1 cellular context compared by ENCODE assay signal in the genomic region with DNA sequence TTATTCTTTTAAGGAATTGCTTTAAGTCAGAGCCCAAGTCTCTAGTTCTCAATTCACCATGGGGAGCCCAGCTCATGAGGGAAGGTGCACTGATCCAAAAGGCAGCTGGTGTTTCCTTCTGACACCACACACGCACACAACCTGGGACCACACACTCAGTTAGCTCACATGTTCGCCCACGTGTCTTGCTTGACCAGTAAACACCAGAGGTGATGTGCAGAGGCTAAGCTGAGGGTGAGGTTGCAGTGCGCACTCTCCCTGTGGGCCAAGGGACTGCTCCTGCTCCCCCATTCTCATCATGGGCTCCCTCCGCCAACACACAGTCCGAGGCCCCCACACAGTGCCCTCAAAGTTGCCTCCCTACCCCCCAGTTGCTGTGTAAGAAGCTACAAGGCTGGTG.
TF ChIP-seq lines count a peak whose summit lies in the region.

No MANE protein-coding gene starts in this region.

TF ChIP-seq in GM23338, 12 proteins besides CTCF, POLR2A, EP300 and RAD21:
- TF ChIP-seq, protein P1, sequence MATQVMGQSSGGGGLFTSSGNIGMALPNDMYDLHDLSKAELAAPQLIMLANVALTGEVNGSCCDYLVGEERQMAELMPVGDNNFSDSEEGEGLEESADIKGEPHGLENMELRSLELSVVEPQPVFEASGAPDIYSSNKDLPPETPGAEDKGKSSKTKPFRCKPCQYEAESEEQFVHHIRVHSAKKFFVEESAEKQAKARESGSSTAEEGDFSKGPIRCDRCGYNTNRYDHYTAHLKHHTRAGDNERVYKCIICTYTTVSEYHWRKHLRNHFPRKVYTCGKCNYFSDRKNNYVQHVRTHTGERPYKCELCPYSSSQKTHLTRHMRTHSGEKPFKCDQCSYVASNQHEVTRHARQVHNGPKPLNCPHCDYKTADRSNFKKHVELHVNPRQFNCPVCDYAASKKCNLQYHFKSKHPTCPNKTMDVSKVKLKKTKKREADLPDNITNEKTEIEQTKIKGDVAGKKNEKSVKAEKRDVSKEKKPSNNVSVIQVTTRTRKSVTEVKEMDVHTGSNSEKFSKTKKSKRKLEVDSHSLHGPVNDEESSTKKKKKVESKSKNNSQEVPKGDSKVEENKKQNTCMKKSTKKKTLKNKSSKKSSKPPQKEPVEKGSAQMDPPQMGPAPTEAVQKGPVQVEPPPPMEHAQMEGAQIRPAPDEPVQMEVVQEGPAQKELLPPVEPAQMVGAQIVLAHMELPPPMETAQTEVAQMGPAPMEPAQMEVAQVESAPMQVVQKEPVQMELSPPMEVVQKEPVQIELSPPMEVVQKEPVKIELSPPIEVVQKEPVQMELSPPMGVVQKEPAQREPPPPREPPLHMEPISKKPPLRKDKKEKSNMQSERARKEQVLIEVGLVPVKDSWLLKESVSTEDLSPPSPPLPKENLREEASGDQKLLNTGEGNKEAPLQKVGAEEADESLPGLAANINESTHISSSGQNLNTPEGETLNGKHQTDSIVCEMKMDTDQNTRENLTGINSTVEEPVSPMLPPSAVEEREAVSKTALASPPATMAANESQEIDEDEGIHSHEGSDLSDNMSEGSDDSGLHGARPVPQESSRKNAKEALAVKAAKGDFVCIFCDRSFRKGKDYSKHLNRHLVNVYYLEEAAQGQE (IDR thresholded peaks at IDR 0.05; ENCODE audit: unreplicated experiment), result no peak
- no peak for TF ChIP-seq EZH2 (IDR thresholded peaks at IDR 0.05; ENCODE audit: low read depth, unreplicated experiment)
- TF ChIP-seq NANOG (IDR thresholded peaks at IDR 0.05; ENCODE audit: borderline replicate concordance), result no peak
- no peak for TF ChIP-seq EZH2phosphoT487 (IDR thresholded peaks at IDR 0.05; ENCODE audit: unreplicated experiment)
- TF ChIP-seq, protein P2, sequence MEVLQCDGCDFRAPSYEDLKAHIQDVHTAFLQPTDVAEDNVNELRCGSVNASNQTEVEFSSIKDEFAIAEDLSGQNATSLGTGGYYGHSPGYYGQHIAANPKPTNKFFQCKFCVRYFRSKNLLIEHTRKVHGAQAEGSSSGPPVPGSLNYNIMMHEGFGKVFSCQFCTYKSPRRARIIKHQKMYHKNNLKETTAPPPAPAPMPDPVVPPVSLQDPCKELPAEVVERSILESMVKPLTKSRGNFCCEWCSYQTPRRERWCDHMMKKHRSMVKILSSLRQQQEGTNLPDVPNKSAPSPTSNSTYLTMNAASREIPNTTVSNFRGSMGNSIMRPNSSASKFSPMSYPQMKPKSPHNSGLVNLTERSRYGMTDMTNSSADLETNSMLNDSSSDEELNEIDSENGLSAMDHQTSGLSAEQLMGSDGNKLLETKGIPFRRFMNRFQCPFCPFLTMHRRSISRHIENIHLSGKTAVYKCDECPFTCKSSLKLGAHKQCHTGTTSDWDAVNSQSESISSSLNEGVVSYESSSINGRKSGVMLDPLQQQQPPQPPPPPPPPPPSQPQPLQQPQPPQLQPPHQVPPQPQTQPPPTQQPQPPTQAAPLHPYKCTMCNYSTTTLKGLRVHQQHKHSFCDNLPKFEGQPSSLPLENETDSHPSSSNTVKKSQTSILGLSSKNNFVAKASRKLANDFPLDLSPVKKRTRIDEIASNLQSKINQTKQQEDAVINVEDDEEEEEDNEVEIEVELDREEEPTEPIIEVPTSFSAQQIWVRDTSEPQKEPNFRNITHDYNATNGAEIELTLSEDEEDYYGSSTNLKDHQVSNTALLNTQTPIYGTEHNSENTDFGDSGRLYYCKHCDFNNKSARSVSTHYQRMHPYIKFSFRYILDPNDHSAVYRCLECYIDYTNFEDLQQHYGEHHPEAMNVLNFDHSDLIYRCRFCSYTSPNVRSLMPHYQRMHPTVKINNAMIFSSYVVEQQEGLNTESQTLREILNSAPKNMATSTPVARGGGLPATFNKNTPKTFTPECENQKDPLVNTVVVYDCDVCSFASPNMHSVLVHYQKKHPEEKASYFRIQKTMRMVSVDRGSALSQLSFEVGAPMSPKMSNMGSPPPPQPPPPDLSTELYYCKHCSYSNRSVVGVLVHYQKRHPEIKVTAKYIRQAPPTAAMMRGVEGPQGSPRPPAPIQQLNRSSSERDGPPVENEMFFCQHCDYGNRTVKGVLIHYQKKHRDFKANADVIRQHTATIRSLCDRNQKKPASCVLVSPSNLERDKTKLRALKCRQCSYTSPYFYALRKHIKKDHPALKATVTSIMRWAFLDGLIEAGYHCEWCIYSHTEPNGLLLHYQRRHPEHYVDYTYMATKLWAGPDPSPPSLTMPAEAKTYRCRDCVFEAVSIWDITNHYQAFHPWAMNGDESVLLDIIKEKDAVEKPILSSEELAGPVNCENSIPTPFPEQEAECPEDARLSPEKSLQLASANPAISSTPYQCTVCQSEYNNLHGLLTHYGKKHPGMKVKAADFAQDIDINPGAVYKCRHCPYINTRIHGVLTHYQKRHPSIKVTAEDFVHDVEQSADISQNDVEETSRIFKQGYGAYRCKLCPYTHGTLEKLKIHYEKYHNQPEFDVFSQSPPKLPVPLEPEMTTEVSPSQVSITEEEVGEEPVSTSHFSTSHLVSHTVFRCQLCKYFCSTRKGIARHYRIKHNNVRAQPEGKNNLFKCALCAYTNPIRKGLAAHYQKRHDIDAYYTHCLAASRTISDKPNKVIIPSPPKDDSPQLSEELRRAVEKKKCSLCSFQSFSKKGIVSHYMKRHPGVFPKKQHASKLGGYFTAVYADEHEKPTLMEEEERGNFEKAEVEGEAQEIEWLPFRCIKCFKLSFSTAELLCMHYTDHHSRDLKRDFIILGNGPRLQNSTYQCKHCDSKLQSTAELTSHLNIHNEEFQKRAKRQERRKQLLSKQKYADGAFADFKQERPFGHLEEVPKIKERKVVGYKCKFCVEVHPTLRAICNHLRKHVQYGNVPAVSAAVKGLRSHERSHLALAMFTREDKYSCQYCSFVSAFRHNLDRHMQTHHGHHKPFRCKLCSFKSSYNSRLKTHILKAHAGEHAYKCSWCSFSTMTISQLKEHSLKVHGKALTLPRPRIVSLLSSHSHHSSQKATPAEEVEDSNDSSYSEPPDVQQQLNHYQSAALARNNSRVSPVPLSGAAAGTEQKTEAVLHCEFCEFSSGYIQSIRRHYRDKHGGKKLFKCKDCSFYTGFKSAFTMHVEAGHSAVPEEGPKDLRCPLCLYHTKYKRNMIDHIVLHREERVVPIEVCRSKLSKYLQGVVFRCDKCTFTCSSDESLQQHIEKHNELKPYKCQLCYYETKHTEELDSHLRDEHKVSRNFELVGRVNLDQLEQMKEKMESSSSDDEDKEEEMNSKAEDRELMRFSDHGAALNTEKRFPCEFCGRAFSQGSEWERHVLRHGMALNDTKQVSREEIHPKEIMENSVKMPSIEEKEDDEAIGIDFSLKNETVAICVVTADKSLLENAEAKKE (CRISPR knock-in tag; IDR thresholded peaks at IDR 0.05), result no peak
- TF ChIP-seq STAT1 (IDR thresholded peaks at IDR 0.05; ENCODE audit: unreplicated experiment), result no peak
- TF ChIP-seq, protein P3, sequence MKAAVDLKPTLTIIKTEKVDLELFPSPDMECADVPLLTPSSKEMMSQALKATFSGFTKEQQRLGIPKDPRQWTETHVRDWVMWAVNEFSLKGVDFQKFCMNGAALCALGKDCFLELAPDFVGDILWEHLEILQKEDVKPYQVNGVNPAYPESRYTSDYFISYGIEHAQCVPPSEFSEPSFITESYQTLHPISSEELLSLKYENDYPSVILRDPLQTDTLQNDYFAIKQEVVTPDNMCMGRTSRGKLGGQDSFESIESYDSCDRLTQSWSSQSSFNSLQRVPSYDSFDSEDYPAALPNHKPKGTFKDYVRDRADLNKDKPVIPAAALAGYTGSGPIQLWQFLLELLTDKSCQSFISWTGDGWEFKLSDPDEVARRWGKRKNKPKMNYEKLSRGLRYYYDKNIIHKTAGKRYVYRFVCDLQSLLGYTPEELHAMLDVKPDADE (IDR thresholded peaks at IDR 0.05), result no peak
- TF ChIP-seq POLR2AphosphoS5 (IDR thresholded peaks at IDR 0.05; ENCODE audit: low read depth), result no peak
- no peak for TF ChIP-seq CREB1 (CRISPR knock-in tag; IDR thresholded peaks at IDR 0.05; ENCODE audit: low read depth)
- no peak for TF ChIP-seq JUNB (IDR thresholded peaks at IDR 0.05; ENCODE audit: unreplicated experiment)
- no peak for TF ChIP-seq ZNF331 (CRISPR knock-in tag; IDR thresholded peaks at IDR 0.05; ENCODE audit: low read depth)
- no peak for TF ChIP-seq ZNF114 (CRISPR knock-in tag; IDR thresholded peaks at IDR 0.05)
